Comparison of ENCODE assay signal across 8 cellular contexts in the genomic region with DNA sequence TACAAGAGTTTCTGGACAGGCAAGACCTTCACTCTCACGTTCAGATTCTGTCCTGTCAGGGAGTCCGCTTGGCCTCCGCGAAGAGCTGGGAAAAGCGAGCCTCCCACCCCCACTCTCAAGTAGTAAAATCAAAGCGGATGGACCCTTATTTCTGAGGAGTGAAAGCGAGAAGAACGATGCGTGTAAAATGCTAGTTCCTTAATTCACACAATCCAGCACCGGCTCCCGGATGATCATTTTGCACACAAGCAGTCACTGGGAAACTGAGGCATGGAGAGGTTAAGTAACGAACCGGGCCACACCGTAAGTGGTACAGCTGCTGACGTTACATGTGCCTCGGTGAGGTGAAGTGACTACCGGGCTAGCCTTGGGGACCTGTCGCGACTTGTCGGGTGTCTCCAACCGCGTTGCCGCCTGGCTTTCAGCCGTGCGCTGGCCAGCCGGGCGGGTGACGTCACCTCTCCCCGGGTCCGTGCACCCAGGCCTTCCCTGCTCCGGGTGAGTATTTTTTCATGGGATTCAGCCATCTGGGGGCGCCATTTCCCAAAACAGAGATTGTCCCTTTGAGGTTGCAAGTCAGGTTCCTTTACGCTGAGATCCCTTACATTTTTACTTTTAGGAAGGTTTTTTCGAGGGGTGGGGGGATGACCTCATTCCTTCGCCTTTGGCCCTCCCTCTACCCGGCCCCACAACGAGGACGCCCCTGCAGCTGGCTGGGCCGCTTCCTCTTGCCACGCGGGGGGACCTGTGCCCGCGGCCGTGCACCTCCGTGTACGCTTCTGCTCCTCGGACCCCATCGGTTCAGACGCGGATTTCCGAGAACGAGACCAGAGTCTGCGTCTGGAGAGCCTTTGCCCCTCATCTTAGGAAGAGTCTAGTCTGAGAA. TPM values are rescaled to one million over a fixed set of nuclear protein-coding genes. Genes with fewer than 3 reads are reported as not detected.
DNase-seq lines count a peak whose midpoint lies in the region; ATAC-seq and TF ChIP-seq lines count a peak whose summit lies in the region.

No MANE protein-coding gene starts in this region.

- intact Hi-C loops in HCT116 (cut with micrococcal nuclease) = no loop called here

- H3K4me1 Mint-ChIP-seq in activated CD8-positive, alpha-beta T cell treated with anti-CD3 and anti-CD28 coated beads, Interleukin-2, amount 10 ng/mL, durations not matched to agents 7 days and 5 days (ENCODE audit: low read depth) = peaks cover 29% of the 10 kb centered on the region
- H3K4me1 Mint-ChIP-seq in neural crest cell = peaks cover 86% of the 10 kb centered on the region

- H3K4me3 Mint-ChIP-seq in activated CD8-positive, alpha-beta T cell treated with anti-CD3 and anti-CD28 coated beads, Interleukin-2, amount 10 ng/mL, durations not matched to agents 7 days and 5 days = peak overlapping the region; percentile 66
- H3K4me3 Mint-ChIP-seq in neural crest cell = peak overlapping the region; percentile 97

- ATAC-seq in HCT116 = no peak; the same call in 1 of the 2 replicates
- ATAC-seq in activated CD8-positive, alpha-beta T cell treated with anti-CD3 and anti-CD28 coated beads, Interleukin-2, amount 10 ng/mL, durations not matched to agents 7 days and 5 days = no peak
- no peak for ATAC-seq in GM18870 (IDR thresholded peaks at IDR 0.05; ENCODE audit: unreplicated experiment)

- H3K27me3 Mint-ChIP-seq in activated CD8-positive, alpha-beta T cell treated with anti-CD3 and anti-CD28 coated beads, Interleukin-2, amount 10 ng/mL, durations not matched to agents 7 days and 5 days (ENCODE audit: low read depth) = peaks cover 83% of the 10 kb centered on the region
- peaks cover 26% of the 10 kb centered on the region for H3K27me3 Mint-ChIP-seq in neural crest cell (ENCODE audit: low read depth)

- POLR2A ChIA-PET in HCT116 (lab: Charles Lee) = no interaction called here
- POLR2A ChIA-PET in activated CD8-positive, alpha-beta T cell treated with anti-CD3 and anti-CD28 coated beads, Interleukin-2, amount 10 ng/mL, durations not matched to agents 7 days and 5 days (lab: Charles Lee) = no interaction called here

- H3K9me3 ChIP-seq in HCT116 (ENCODE audit: control insufficient read depth in 1 of 2, insufficient read depth in 1 of 2, low read depth in 1 of 2, low read length in 2 of 2) = no peaks in the 10 kb centered on the region

- H4K20me1 ChIP-seq in HCT116 (ENCODE audit: insufficient read depth) = no peaks in the 10 kb centered on the region

- no peaks in the 10 kb centered on the region for H3K36me3 Mint-ChIP-seq in activated CD8-positive, alpha-beta T cell treated with anti-CD3 and anti-CD28 coated beads, Interleukin-2, amount 10 ng/mL, durations not matched to agents 7 days and 5 days (ENCODE audit: low read depth)
- H3K36me3 Mint-ChIP-seq in neural crest cell (ENCODE audit: low read depth) = peaks cover 8% of the 10 kb centered on the region

- H3K79me2 ChIP-seq in HCT116 (ENCODE audit: insufficient read depth, low read length) = no peaks in the 10 kb centered on the region

- peak; percentile 27 to 46 (median 31); a peak in 3 of 6 replicates for TF ChIP-seq CTCF in HCT116 (IDR thresholded peaks at IDR 0.05 in 2 of 3, conservative IDR thresholded peaks at IDR 0.05 in 1 of 3; ENCODE audit: borderline replicate concordance in 1 of 3, insufficient read depth in 1 of 3, low read depth in 2 of 3, low read length in 2 of 3)
- TF ChIP-seq CTCF in foreskin fibroblast (IDR thresholded peaks at IDR 0.05; ENCODE audit: low read depth, low read length) = no peak
- peak; percentile 65 for TF ChIP-seq CTCF in neural crest cell (conservative IDR thresholded peaks at IDR 0.05)

- H3K27me3 ChIP-seq in HCT116 (ENCODE audit: insufficient read depth, low read length) = peaks cover 6% of the 10 kb centered on the region; the same call in 1 of the 2 replicates

- no peaks in the 10 kb centered on the region for H3K4me1 ChIP-seq in HCT116 (ENCODE audit: control insufficient read depth in 1 of 2, insufficient read depth in 2 of 2, low read length in 2 of 2)

- H3K9me3 Mint-ChIP-seq in activated CD8-positive, alpha-beta T cell treated with anti-CD3 and anti-CD28 coated beads, Interleukin-2, amount 10 ng/mL, durations not matched to agents 7 days and 5 days (ENCODE audit: insufficient read depth) = no peaks in the 10 kb centered on the region
- H3K9me3 Mint-ChIP-seq in neural crest cell = no peaks in the 10 kb centered on the region

- no peaks in the 10 kb centered on the region for H3K36me3 ChIP-seq in HCT116 (ENCODE audit: control insufficient read depth in 1 of 2, insufficient read depth in 2 of 2, low read length in 2 of 2)

- DNase-seq in HCT116 (ENCODE audit: low read depth, low spot score) = no peak
- DNase-seq in activated CD8-positive, alpha-beta T cell treated with anti-CD3 and anti-CD28 coated beads, Interleukin-2, amount 10 ng/mL, durations not matched to agents 7 days and 5 days = peak; percentile 45
- DNase-seq in foreskin fibroblast = peak; percentile 49 to 91
- peak; percentile 95 for DNase-seq in neural crest cell (ENCODE audit: low read depth, low spot score)
- no peak for DNase-seq in activated effector memory CD4-positive, alpha-beta T cell treated with Interleukin-2 at 50 U/mL for 16 hours
- no peak for DNase-seq in DMS153 treated with DMSO at 0.1 percent for 48 hours (lab: John Stamatoyannopoulos, UW; ENCODE audit: unreplicated experiment)
- DNase-seq in NCI-H82 (lab: John Stamatoyannopoulos, UW) = no peak

- CTCF ChIA-PET in HCT116 (lab: Charles Lee) = no interaction called here
- CTCF ChIA-PET in activated CD8-positive, alpha-beta T cell treated with anti-CD3 and anti-CD28 coated beads, Interleukin-2, amount 10 ng/mL, durations not matched to agents 7 days and 5 days (lab: Charles Lee) = interaction anchor here (0.6 to 1.7 kb wide), 4 partner anchors 12 to 714 kb away, joined by 3 to 6 read pairs (median 4); no protein-coding TSS in a partner anchor

- no peak overlapping the region for H2AFZ ChIP-seq in HCT116 (ENCODE audit: low read depth, low read length, poor library complexity, severe bottlenecking)

- no peak overlapping the region for H3K9ac ChIP-seq in HCT116 (ENCODE audit: low read length)

- no peak overlapping the region for H3K27ac Mint-ChIP-seq in activated CD8-positive, alpha-beta T cell treated with anti-CD3 and anti-CD28 coated beads, Interleukin-2, amount 10 ng/mL, durations not matched to agents 7 days and 5 days
- H3K27ac Mint-ChIP-seq in neural crest cell (ENCODE audit: unreplicated experiment) = peak overlapping the region; percentile 98

- H3K27ac ChIP-seq in HCT116 (ENCODE audit: low read depth, low read length) = no peak overlapping the region

- H3K9me2 ChIP-seq in HCT116 (ENCODE audit: insufficient read depth) = no peaks in the 10 kb centered on the region

- no TSS peak for BruUV-seq in HCT116 (replicated peaks; lab: Mats Ljungman, UMichigan)

- H3K4me3 ChIP-seq in HCT116 (replicated peaks in 1 of 2; ENCODE audit: low read depth in 1 of 2, low read length in 2 of 2) (no peak overlapping the region), foreskin fibroblast (ENCODE audit: low read depth in 1 of 2, low read length in 2 of 2) (no peak overlapping the region)

- RAD21 ChIA-PET in HCT116 (lab: Charles Lee; ENCODE audit: low non-redundant PET in 1 of 2, low total read pairs in 2 of 2, uncharacterized antibody in 2 of 2, unreplicated experiment in 2 of 2) = no interaction called here

- no peak overlapping the region for H3K4me2 ChIP-seq in HCT116 (ENCODE audit: low read length)

- peak; percentile 50 for TF ChIP-seq RAD21 in HCT116 (IDR thresholded peaks at IDR 0.05; ENCODE audit: low read depth)

- TF ChIP-seq POLR2A in HCT116 (IDR thresholded peaks at IDR 0.05; ENCODE audit: borderline replicate concordance, extremely low read depth, insufficient read depth, insufficient read length) = no peak

TF ChIP-seq in HCT116, 20 proteins besides CTCF, POLR2A, EP300 and RAD21 (continues in another document):
- no peak for TF ChIP-seq EZH2phosphoT487 (IDR thresholded peaks at IDR 0.05; ENCODE audit: borderline replicate concordance)
- TF ChIP-seq FOSL1 (IDR thresholded peaks at IDR 0.05; ENCODE audit: low read depth) = no peak
- TF ChIP-seq POLR2AphosphoS5 (IDR thresholded peaks at IDR 0.05; ENCODE audit: low read depth, low read length) = no peak
- TF ChIP-seq CBX3 (IDR thresholded peaks at IDR 0.05; ENCODE audit: low read depth) = no peak
- TF ChIP-seq EGR1 (IDR thresholded peaks at IDR 0.05; ENCODE audit: low read depth) = no peak
- TF ChIP-seq, protein P1, sequence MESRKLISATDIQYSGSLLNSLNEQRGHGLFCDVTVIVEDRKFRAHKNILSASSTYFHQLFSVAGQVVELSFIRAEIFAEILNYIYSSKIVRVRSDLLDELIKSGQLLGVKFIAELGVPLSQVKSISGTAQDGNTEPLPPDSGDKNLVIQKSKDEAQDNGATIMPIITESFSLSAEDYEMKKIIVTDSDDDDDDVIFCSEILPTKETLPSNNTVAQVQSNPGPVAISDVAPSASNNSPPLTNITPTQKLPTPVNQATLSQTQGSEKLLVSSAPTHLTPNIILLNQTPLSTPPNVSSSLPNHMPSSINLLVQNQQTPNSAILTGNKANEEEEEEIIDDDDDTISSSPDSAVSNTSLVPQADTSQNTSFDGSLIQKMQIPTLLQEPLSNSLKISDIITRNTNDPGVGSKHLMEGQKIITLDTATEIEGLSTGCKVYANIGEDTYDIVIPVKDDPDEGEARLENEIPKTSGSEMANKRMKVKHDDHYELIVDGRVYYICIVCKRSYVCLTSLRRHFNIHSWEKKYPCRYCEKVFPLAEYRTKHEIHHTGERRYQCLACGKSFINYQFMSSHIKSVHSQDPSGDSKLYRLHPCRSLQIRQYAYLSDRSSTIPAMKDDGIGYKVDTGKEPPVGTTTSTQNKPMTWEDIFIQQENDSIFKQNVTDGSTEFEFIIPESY (IDR thresholded peaks at IDR 0.05; ENCODE audit: extremely low read depth, insufficient replicate concordance, low read length) = no peak
- TF ChIP-seq, protein P2, sequence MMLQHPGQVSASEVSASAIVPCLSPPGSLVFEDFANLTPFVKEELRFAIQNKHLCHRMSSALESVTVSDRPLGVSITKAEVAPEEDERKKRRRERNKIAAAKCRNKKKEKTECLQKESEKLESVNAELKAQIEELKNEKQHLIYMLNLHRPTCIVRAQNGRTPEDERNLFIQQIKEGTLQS (IDR thresholded peaks at IDR 0.05) = no peak

RNA-seq across cellular contexts. Expression of a gene that starts 3.4 kb away (rescaled TPM):
- total RNA-seq in HCT116 (2021; ENCODE audit: unreplicated experiment) = 0.22 TPM
- polyA plus RNA-seq in HCT116 (2012) = not detected in 2 replicates
- total RNA-seq in activated CD8-positive, alpha-beta T cell treated with anti-CD3 and anti-CD28 coated beads, Interleukin-2, amount 10 ng/mL, durations not matched to agents 7 days and 5 days = not detected
- 197 and 203 TPM in 2 replicates for total RNA-seq in neural crest cell

RNA-seq across cellular contexts. Expression of a gene that starts 32.4 kb away (rescaled TPM):
- total RNA-seq in HCT116 (2021; ENCODE audit: unreplicated experiment) (not detected), neural crest cell (25.7 and 26.6 TPM in 2 replicates)
- not detected in 2 replicates for polyA plus RNA-seq in HCT116 (2012)
- total RNA-seq in activated CD8-positive, alpha-beta T cell treated with anti-CD3 and anti-CD28 coated beads, Interleukin-2, amount 10 ng/mL, durations not matched to agents 7 days and 5 days = not detected

Comparison
In these comparisons a context has a peak if more than half of its experiments do, and no peak if none do; other contexts are left out.
1. DNase-seq: peak in activated CD8-positive, alpha-beta T cell treated with anti-CD3 and anti-CD28 coated beads, Interleukin-2, amount 10 ng/mL, durations not matched to agents 7 days and 5 days (single experiment), foreskin fibroblast (2 of 2) and neural crest cell (single experiment); none in HCT116 (single experiment), activated effector memory CD4-positive, alpha-beta T cell treated with Interleukin-2 at 50 U/mL for 16 hours (single experiment), DMS153 treated with DMSO at 0.1 percent for 48 hours (single experiment) and NCI-H82 (single experiment).
2. RNA of a gene that starts 3.4 kb away (total RNA-seq): 197 to 203 TPM in neural crest cell; 0.22 TPM in HCT116 (single experiment) and not detected in activated CD8-positive, alpha-beta T cell treated with anti-CD3 and anti-CD28 coated beads, Interleukin-2, amount 10 ng/mL, durations not matched to agents 7 days and 5 days; every median in the first group is over 100 times any median in the second.
3. RNA of a gene that starts 32.4 kb away (total RNA-seq): 25.7 to 26.6 TPM in neural crest cell; not detected in HCT116 (single experiment) and not detected in activated CD8-positive, alpha-beta T cell treated with anti-CD3 and anti-CD28 coated beads, Interleukin-2, amount 10 ng/mL, durations not matched to agents 7 days and 5 days; every median in the first group is over 10 times any median in the second.